In genomic region chr9:1284727-1285126, GRCh38 we compare ENCODE assay signal across 31 cellular contexts.
DNase-seq lines count a peak whose midpoint lies in the region; ATAC-seq, FAIRE-seq and TF ChIP-seq lines count a peak whose summit lies in the region.
"Had no signal": no experiment of that assay in that cellular context is flagged by ENCODE, and none has a peak within 500 bp of the region (broad histone marks: within the 10 kb centered on the region; RNA-seq: fewer than 3 reads in every experiment).

No MANE protein-coding gene starts in this region.

- no peak overlapping the region for H3K4me2 ChIP-seq in GM12878 (ENCODE audit: control insufficient read depth, insufficient read depth)
- H3K4me2 ChIP-seq: A549; BLaER1; BLaER1 treated with 17β-estradiol and CSF1 and Interleukin-3, amounts not matched to agents 10 nM and 100 nM had no signal

- peaks cover 5% of the 10 kb centered on the region for H3K27me3 Mint-ChIP-seq in activated CD8-positive, alpha-beta T cell treated with anti-CD3 and anti-CD28 coated beads for 36 hours
- H3K27me3 Mint-ChIP-seq: CD4-positive, alpha-beta T cell; CD4-positive, CD25-positive, alpha-beta regulatory T cell had no signal

- no peaks in the 10 kb centered on the region for H3K36me3 Mint-ChIP-seq in activated CD8-positive, alpha-beta T cell treated with anti-CD3 and anti-CD28 coated beads for 36 hours (ENCODE audit: low read depth)
- H3K36me3 Mint-ChIP-seq: CD14-positive monocyte; CD4-positive, alpha-beta memory T cell; CD4-positive, CD25-positive, alpha-beta regulatory T cell; CD8-positive, alpha-beta memory T cell; CD8-positive, alpha-beta T cell had no signal

- RAD21 ChIA-PET in GM12878 (lab: Charles Lee; ENCODE audit: unreplicated experiment) = interaction anchor here (1.0 to 3.6 kb wide), 4 partner anchors 10 to 22 kb away, joined by 3 to 20 read pairs (median 5); no protein-coding TSS in a partner anchor

- H3K4me3 ChIP-seq in GM12878 = no peak overlapping the region
- H3K4me3 ChIP-seq: A549; BLaER1; BLaER1 treated with 17β-estradiol and CSF1 and Interleukin-3, amounts not matched to agents 10 nM and 100 nM had no signal

- CTCF ChIA-PET in GM12878 (lab: Yijun Ruan, JAX) = interaction anchor here (1.4 kb wide), 1 partner anchor 275 kb away, joined by 5 read pairs; no protein-coding TSS in a partner anchor
- CTCF ChIA-PET in activated CD8-positive, alpha-beta T cell treated with anti-CD3 and anti-CD28 coated beads for 36 hours (lab: Charles Lee) = no interaction called here

- no peak overlapping the region for H3K27ac ChIP-seq in GM12878 (ENCODE audit: control insufficient read depth, insufficient read depth)
- H3K27ac ChIP-seq: 22Rv1; A549; BLaER1; BLaER1 treated with 17β-estradiol and CSF1 and Interleukin-3, amounts not matched to agents 10 nM and 100 nM; C4-2B had no signal

- H3K4me3 Mint-ChIP-seq in activated CD8-positive, alpha-beta T cell treated with anti-CD3 and anti-CD28 coated beads for 36 hours = no peak overlapping the region
- H3K4me3 Mint-ChIP-seq: B cell; CD14-positive monocyte; CD4-positive, alpha-beta memory T cell; CD4-positive, alpha-beta T cell; CD4-positive, CD25-positive, alpha-beta regulatory T cell; CD8-positive, alpha-beta memory T cell; CD8-positive, alpha-beta T cell had no signal

- H3K9me3 Mint-ChIP-seq in activated CD8-positive, alpha-beta T cell treated with anti-CD3 and anti-CD28 coated beads for 36 hours = no peaks in the 10 kb centered on the region
- H3K9me3 Mint-ChIP-seq: CD8-positive, alpha-beta T cell had no signal

- no peaks in the 10 kb centered on the region for H3K27me3 ChIP-seq in GM12878 (replicated peaks in 1 of 2; ENCODE audit: control insufficient read depth in 2 of 2, insufficient read depth in 2 of 2, low read length in 1 of 2)
- H3K27me3 ChIP-seq: BE2C; BLaER1; BLaER1 treated with 17β-estradiol and CSF1 and Interleukin-3, amounts not matched to agents 10 nM and 100 nM had no signal

- no peak overlapping the region for H3K9ac ChIP-seq in GM12878 (ENCODE audit: control insufficient read depth, insufficient read depth, low read length)
- H3K9ac ChIP-seq: BLaER1; BLaER1 treated with 17β-estradiol and CSF1 and Interleukin-3, amounts not matched to agents 10 nM and 100 nM had no signal

- no peaks in the 10 kb centered on the region for H3K36me3 ChIP-seq in GM12878 (ENCODE audit: control insufficient read depth in 2 of 2, insufficient read depth in 2 of 2, low read length in 1 of 2)
- H3K36me3 ChIP-seq: BE2C; BLaER1; BLaER1 treated with 17β-estradiol and CSF1 and Interleukin-3, amounts not matched to agents 10 nM and 100 nM had no signal

- no peak for TF ChIP-seq RAD21 in GM12878 (IDR thresholded peaks at IDR 0.05; ENCODE audit: insufficient read depth, low read depth, low read length)

- ATAC-seq in GM12878 = peak; percentile 66
- ATAC-seq in activated CD8-positive, alpha-beta T cell treated with anti-CD3 and anti-CD28 coated beads for 36 hours = no peak
- ATAC-seq: A549; CD8-positive, alpha-beta T cell had no signal

- no peaks in the 10 kb centered on the region for H3K4me1 ChIP-seq in GM12878 (ENCODE audit: control insufficient read depth, insufficient read depth, low read length)
- H3K4me1 ChIP-seq: A549; BE2C; BLaER1; BLaER1 treated with 17β-estradiol and CSF1 and Interleukin-3, amounts not matched to agents 10 nM and 100 nM; Caco-2 had no signal

- FAIRE-seq in GM12878 (lab: Jason Lieb, UNC) = no peak
- FAIRE-seq: A204.1, A549, D721Med had no signal

- POLR2A ChIA-PET in GM12878 (lab: Charles Lee) = no interaction called here
- POLR2A ChIA-PET in activated CD8-positive, alpha-beta T cell treated with anti-CD3 and anti-CD28 coated beads for 36 hours (lab: Charles Lee) = no interaction called here

- no peaks in the 10 kb centered on the region; the same call in 2 of the 3 replicates for H3K9me3 ChIP-seq in GM12878 (replicated peaks; ENCODE audit: control insufficient read depth, insufficient read depth, low read length)
- H3K9me3 ChIP-seq: A549, BE2C, BLaER1, Caco-2 had no signal

- no peak for TF ChIP-seq POLR2A in GM12878 (IDR thresholded peaks at IDR 0.05; ENCODE audit: low read depth, low read length)

- no peaks in the 10 kb centered on the region for H4K20me1 ChIP-seq in GM12878 (ENCODE audit: control insufficient read depth, insufficient read depth)
- H4K20me1 ChIP-seq: BLaER1; BLaER1 treated with 17β-estradiol and CSF1 and Interleukin-3, amounts not matched to agents 10 nM and 100 nM had no signal

- H3K27ac Mint-ChIP-seq in activated CD8-positive, alpha-beta T cell treated with anti-CD3 and anti-CD28 coated beads for 36 hours = no peak overlapping the region
- H3K27ac Mint-ChIP-seq: B cell; CD14-positive monocyte; CD4-positive, alpha-beta memory T cell; CD4-positive, alpha-beta T cell; CD8-positive, alpha-beta memory T cell; CD8-positive, alpha-beta T cell had no signal

- SMC1A ChIA-PET in GM12878 (lab: Charles Lee; ENCODE audit: uncharacterized antibody, unreplicated experiment) = interaction anchor here (0.6 to 8.5 kb wide), 7 partner anchors 9 to 144 kb away, joined by 3 to 60 read pairs (median 4); no protein-coding TSS in a partner anchor

- TF ChIP-seq EP300 in GM12878 (IDR thresholded peaks at IDR 0.05; ENCODE audit: borderline replicate concordance in 1 of 2, control insufficient read depth in 1 of 2, low read depth in 2 of 2, low read length in 2 of 2) = no peak

- 10% methylated on average over 2 of the region's 2 CpGs for WGBS in GM12878 (ENCODE audit: insufficient coverage, insufficient replicate concordance, low lambda C conversion rate, missing lambda C conversion rate)

- BruUV-seq in GM12878 (replicated peaks; lab: Mats Ljungman, UMichigan) = no TSS peak

- intact Hi-C loops in GM12878 (cut with micrococcal nuclease; ENCODE audit: unreplicated experiment) = no loop called here
- intact Hi-C loops in activated CD8-positive, alpha-beta T cell treated with anti-CD3 and anti-CD28 coated beads for 36 hours (cut with micrococcal nuclease) = no loop called here

- no peaks in the 10 kb centered on the region for H3K79me2 ChIP-seq in GM12878 (ENCODE audit: control insufficient read depth, insufficient read depth, low read length)

- in situ Hi-C loops in GM12878 (cut with MboI) = no loop called here

- no peak for DNase-seq in GM12878 (ENCODE audit: low read depth, low spot score)
- DNase-seq in activated CD8-positive, alpha-beta T cell treated with anti-CD3 and anti-CD28 coated beads for 36 hours = no peak
- DNase-seq: 8988T; ACHN; AML-193; BE2C; C1 segment of cervical spinal cord; Caco-2; Calu3; CD4-positive, alpha-beta memory T cell; CD4-positive, alpha-beta T cell; CD4-positive, CD25-positive, alpha-beta regulatory T cell; CD8-positive, alpha-beta memory T cell; CD8-positive, alpha-beta T cell; COR-L47; DMS 273 treated with DMSO at 0.1 percent for 48 hours; DMS153; DMS53; DMS79; DMS79 treated with DMSO at 0.1 percent for 48 hours; DND-41; EL had no signal

- no peak overlapping the region for H2AFZ ChIP-seq in GM12878 (ENCODE audit: control insufficient read depth, low read depth, low read length)

- no peak for TF ChIP-seq CTCF in GM12878 (IDR thresholded peaks at IDR 0.05 in 2 of 3, conservative IDR thresholded peaks at IDR 0.05 in 1 of 3; ENCODE audit: control insufficient read depth in 2 of 3, extremely low read depth in 1 of 3, insufficient read depth in 1 of 3, low read depth in 3 of 3, low read length in 3 of 3)
- TF ChIP-seq CTCF in activated CD8-positive, alpha-beta T cell treated with anti-CD3 and anti-CD28 coated beads for 36 hours (IDR thresholded peaks at IDR 0.05) = no peak

- H3K4me1 Mint-ChIP-seq in activated CD8-positive, alpha-beta T cell treated with anti-CD3 and anti-CD28 coated beads for 36 hours (ENCODE audit: low read depth) = no peaks in the 10 kb centered on the region
- H3K4me1 Mint-ChIP-seq: B cell; CD14-positive monocyte; CD4-positive, alpha-beta memory T cell; CD8-positive, alpha-beta memory T cell had no signal

TF ChIP-seq in GM12878, 131 proteins besides CTCF, POLR2A, EP300 and RAD21 (continues in another document):
- TF ChIP-seq IRF3 (IDR thresholded peaks at IDR 0.05) (no peak), CHD4 (IDR thresholded peaks at IDR 0.05) (no peak), MEF2B (IDR thresholded peaks at IDR 0.05; ENCODE audit: partially characterized antibody, poor library complexity, severe bottlenecking) (no peak), HSF1 (IDR thresholded peaks at IDR 0.05; ENCODE audit: low read depth, low read length) (no peak), RELB (IDR thresholded peaks at IDR 0.05; ENCODE audit: low read depth) (peak; percentile 28; the same call in 1 of the 2 replicates)
